ENCODE assay signal across 9 cellular contexts in the genomic region with DNA sequence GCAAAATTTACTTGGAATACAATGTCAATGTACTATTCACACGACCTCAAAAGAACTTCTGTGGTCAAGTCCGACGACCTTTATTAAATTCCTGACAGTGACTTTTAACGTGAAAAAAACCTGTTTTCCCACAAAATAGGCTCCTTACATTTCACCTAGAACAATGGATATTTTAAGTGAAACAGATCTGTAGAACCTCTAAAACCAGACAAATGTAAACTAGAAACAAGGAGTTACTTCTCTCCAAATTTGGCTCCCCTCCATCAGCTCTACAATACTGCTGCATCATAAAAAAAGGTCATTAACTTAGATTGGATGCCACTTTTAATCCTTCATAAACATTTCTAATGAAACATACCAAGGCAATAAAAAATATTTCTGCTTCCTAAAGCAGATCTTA. TPM values are rescaled to one million over a fixed set of nuclear protein-coding genes. Genes with fewer than 3 reads are reported as not detected.
DNase-seq lines count a peak whose midpoint lies in the region; ATAC-seq, FAIRE-seq and TF ChIP-seq lines count a peak whose summit lies in the region.
"Had no signal": no experiment of that assay in that cellular context is flagged by ENCODE, and none has a peak within 500 bp of the region (broad histone marks: within the 10 kb centered on the region; RNA-seq: fewer than 3 reads in every experiment).

No MANE protein-coding gene starts in this region.

- TF ChIP-seq EP300 in H1 (IDR thresholded peaks at IDR 0.05; ENCODE audit: borderline replicate concordance in 1 of 2, low read depth in 2 of 2, low read length in 2 of 2), result no peak

- no peak overlapping the region for H4K91ac ChIP-seq in H1 (replicated peaks; ENCODE audit: insufficient read length, low read length)

- ATAC-seq in psoas muscle, result no peak
- no peak for ATAC-seq in GM21515 (IDR thresholded peaks at IDR 0.05; ENCODE audit: unreplicated experiment)

- no peak overlapping the region for H4K8ac ChIP-seq in H1 (ENCODE audit: extremely low read depth, insufficient read depth, low read length)

- H2AK5ac ChIP-seq in H1 (ENCODE audit: low read depth, low read length), result no peak overlapping the region

- no peak overlapping the region for H2BK5ac ChIP-seq in H1 (ENCODE audit: low read depth, low read length)

- TF ChIP-seq CTCF in GM06990 (IDR thresholded peaks at IDR 0.05; ENCODE audit: insufficient read depth, low read length, poor library complexity, severe bottlenecking) (no peak), H1 (IDR thresholded peaks at IDR 0.05; ENCODE audit: control extremely low read depth in 1 of 3, insufficient read depth in 1 of 3, low read depth in 1 of 3, low read length in 3 of 3) (no peak), psoas muscle (IDR thresholded peaks at IDR 0.05) (no peak), endothelial cell (IDR thresholded peaks at IDR 0.05; ENCODE audit: unreplicated experiment) (no peak)

- H2BK120ac ChIP-seq in H1 (replicated peaks; ENCODE audit: low read depth, low read length), result no peak overlapping the region

- H3K9ac ChIP-seq in NT2/D1 (ENCODE audit: insufficient read length, low read depth), result peak overlapping the region; percentile 50
- no peak overlapping the region for H3K9ac ChIP-seq in H1 (replicated peaks in 1 of 4; ENCODE audit: extremely low read depth in 1 of 4, low read depth in 3 of 4, low read length in 3 of 4)

- no peak overlapping the region for H3K56ac ChIP-seq in H1 (replicated peaks; ENCODE audit: insufficient read length, low read depth, low read length)

- H3K27ac Mint-ChIP-seq in endothelial cell (ENCODE audit: unreplicated experiment), result no peak overlapping the region

- no peak overlapping the region for H2BK12ac ChIP-seq in H1 (ENCODE audit: low read depth, low read length)

- H3K79me1 ChIP-seq in H1 (ENCODE audit: low read depth, low read length), result no peaks in the 10 kb centered on the region; the same call in 1 of the 2 replicates

- no peak for TF ChIP-seq POLR2A in H1 (IDR thresholded peaks at IDR 0.05; ENCODE audit: control extremely low read depth in 1 of 2, low read depth in 2 of 2, low read length in 2 of 2)
- no peak for TF ChIP-seq POLR2A in H54 (IDR thresholded peaks at IDR 0.05; ENCODE audit: low read depth, low read length)

- H2BK15ac ChIP-seq in H1 (ENCODE audit: low read length), result no peak overlapping the region

- intact Hi-C loops in psoas muscle (cut with DNase I), result loop anchor here in 1 of 2 donors (5.0 to 10.0 kb wide), 3 partner anchors 111 to 436 kb away; no protein-coding TSS in a partner anchor

- H3K23me2 ChIP-seq in H1 (ENCODE audit: low read depth, low read length), result peaks cover 5% of the 10 kb centered on the region; the same call in 1 of the 2 replicates

- H3K9me3 Mint-ChIP-seq in endothelial cell (ENCODE audit: unreplicated experiment), result no peaks in the 10 kb centered on the region

- peaks cover 0 to 29% of the 10 kb centered on the region in 2 experiments; a peak in 2 of 4 replicates for H3K79me2 ChIP-seq in H1 (ENCODE audit: control insufficient read depth in 1 of 2, insufficient read depth in 2 of 2, low read length in 2 of 2)

- no peaks in the 10 kb centered on the region for H3K36me3 ChIP-seq in GM06990 (ENCODE audit: control insufficient read depth, insufficient read depth, low read length)
- H3K36me3 ChIP-seq in NT2/D1 (ENCODE audit: insufficient read depth, insufficient read length, low read length), result no peaks in the 10 kb centered on the region
- no peaks in the 10 kb centered on the region for H3K36me3 ChIP-seq in H1 (ENCODE audit: control insufficient read depth in 2 of 4, insufficient read depth in 4 of 4, low read length in 3 of 4)
- H3K36me3 ChIP-seq in psoas muscle (ENCODE audit: insufficient read depth in 1 of 2, low read depth in 1 of 2), result peaks cover 0 to 3% of the 10 kb centered on the region in 2 donors

- H3K18ac ChIP-seq in H1 (ENCODE audit: extremely low read depth, low read length), result no peak overlapping the region

- 89% methylated on average over 4 of the region's 4 CpGs; no CpG with 5 or more reads in 1 of the 2 experiments for WGBS in H1 (ENCODE audit: extremely low coverage in 1 of 2, insufficient coverage in 1 of 2, insufficient read length in 1 of 2, insufficient replicate concordance in 2 of 2, low coverage in 1 of 2, low lambda C conversion rate in 2 of 2, missing lambda C conversion rate in 1 of 2), 2 experiments
- WGBS in psoas muscle, 3 donors, result 16 to 30% (median 21%) methylated on average over 4 of the region's 4 CpGs

- no peak overlapping the region for H3K27ac ChIP-seq in H1 (ENCODE audit: low read depth, low read length)
- H3K27ac ChIP-seq in psoas muscle, result peak overlapping the region; percentile 88

- H4K5ac ChIP-seq in H1 (ENCODE audit: insufficient read length, low read depth, low read length), result no peak overlapping the region

- H3K4me3 ChIP-seq in GM06990 (replicated peaks; ENCODE audit: low read depth, low read length) (peak overlapping the region; percentile 100), NT2/D1 (ENCODE audit: insufficient read length, low read depth) (no peak overlapping the region), H1 (ENCODE audit: extremely low read depth in 1 of 4, insufficient read depth in 2 of 4, low read depth in 3 of 4, low read length in 4 of 4) (peak overlapping the region in 2 of 4 experiments; percentile 70 to 93; a peak in 3 of 8 replicates), psoas muscle (peak overlapping the region; percentile 84)

- H3K4me1 ChIP-seq in NT2/D1 (ENCODE audit: insufficient read depth, insufficient read length), result no peaks in the 10 kb centered on the region
- no peaks in the 10 kb centered on the region; a peak in 1 of 7 replicates for H3K4me1 ChIP-seq in H1 (replicated peaks in 1 of 4; ENCODE audit: control insufficient read depth in 3 of 4, insufficient read depth in 4 of 4, low read length in 3 of 4)
- H3K4me1 ChIP-seq in psoas muscle, result peaks cover 17% of the 10 kb centered on the region

- DNase-seq in GM06990 (ENCODE audit: extremely low read depth, insufficient read length) (no peak), NT2/D1 (ENCODE audit: low read depth, low spot score) (no peak), H1 (ENCODE audit: low read depth in 1 of 2, low spot score in 2 of 2) (no peak), psoas muscle (no peak), endothelial cell (ENCODE audit: low spot score) (no peak), H54 (ENCODE audit: insufficient read length, low spot score) (no peak), NCI-H526 treated with DMSO at 0.1 percent for 48 hours (lab: John Stamatoyannopoulos, UW) (no peak)
- DNase-seq: activated CD4-positive, alpha-beta T cell treated with anti-CD3 and anti-CD28 coated beads for 4 hours had no signal

- peaks cover 12% of the 10 kb centered on the region for H3K4me1 Mint-ChIP-seq in endothelial cell (ENCODE audit: unreplicated experiment)

- H3K4ac ChIP-seq in H1 (replicated peaks; ENCODE audit: insufficient read length, low read depth, low read length), result no peak overlapping the region

- no peak overlapping the region for H2BK20ac ChIP-seq in H1 (ENCODE audit: low read length)

- POLR2A ChIA-PET in H1 (lab: Charles Lee; ENCODE audit: partially characterized antibody), result no interaction called here

- no peaks in the 10 kb centered on the region for H4K20me1 ChIP-seq in H1 (replicated peaks in 1 of 2; ENCODE audit: control insufficient read depth in 1 of 2, insufficient read depth in 2 of 2, low read length in 2 of 2)

- H2AFZ ChIP-seq in H1 (ENCODE audit: low read length), result no peak overlapping the region

- no peak for TF ChIP-seq RAD21 in H1 (IDR thresholded peaks at IDR 0.05 in 1 of 2, conservative IDR thresholded peaks at IDR 0.05 in 1 of 2; ENCODE audit: low read depth in 2 of 2, low read length in 2 of 2)

- no peak for FAIRE-seq in H1 (lab: Jason Lieb, UNC)
- no peak for FAIRE-seq in H54 (lab: Jason Lieb, UNC)

- no peaks in the 10 kb centered on the region for H3K9me3 ChIP-seq in NT2/D1 (ENCODE audit: insufficient read depth, low read length)
- no peaks in the 10 kb centered on the region for H3K9me3 ChIP-seq in H1 (ENCODE audit: insufficient read depth in 2 of 2, low read depth in 1 of 2, low read length in 1 of 2)
- H3K9me3 ChIP-seq in psoas muscle, result no peaks in the 10 kb centered on the region

- no peaks in the 10 kb centered on the region for H3K36me3 Mint-ChIP-seq in endothelial cell (ENCODE audit: low read depth, unreplicated experiment)

- CTCF ChIA-PET in H1 (lab: Charles Lee; ENCODE audit: partially characterized antibody), result interaction anchor here (1.1 to 2.6 kb wide), 2 partner anchors 63 to 165 kb away, joined by 4 to 9 read pairs; no protein-coding TSS in a partner anchor

- H3K27me3 ChIP-seq in GM06990 (replicated peaks; ENCODE audit: control insufficient read depth, insufficient read depth, low read length), result no peaks in the 10 kb centered on the region
- H3K27me3 ChIP-seq in NT2/D1 (ENCODE audit: insufficient read depth, insufficient read length), result no peaks in the 10 kb centered on the region
- H3K27me3 ChIP-seq in H1 (replicated peaks in 1 of 4; ENCODE audit: control insufficient read depth in 3 of 4, extremely low read depth in 1 of 4, insufficient read depth in 3 of 4, low read length in 3 of 4), result no peaks in the 10 kb centered on the region
- no peaks in the 10 kb centered on the region for H3K27me3 ChIP-seq in psoas muscle (ENCODE audit: insufficient read depth in 3 of 3, low read length in 2 of 3)

- H3K23ac ChIP-seq in H1 (ENCODE audit: insufficient read length), result no peak overlapping the region

- H3K14ac ChIP-seq in H1 (ENCODE audit: insufficient read length), result no peak overlapping the region

- no peaks in the 10 kb centered on the region for H3K27me3 Mint-ChIP-seq in endothelial cell (ENCODE audit: unreplicated experiment)

- H3K4me3 Mint-ChIP-seq in endothelial cell (ENCODE audit: unreplicated experiment), result no peak overlapping the region

- peak overlapping the region; percentile 85 to 95; a peak in 3 of 4 replicates for H3K4me2 ChIP-seq in H1 (ENCODE audit: insufficient read depth in 1 of 2, low read depth in 2 of 2, low read length in 2 of 2)

RNA-seq across cellular contexts. Expression of a gene that starts 1.2 kb away (rescaled TPM):
- 11.1 and 11.7 TPM in 2 replicates for total RNA-seq in H1 (2021; fragmentation: NEBNext Ultra II Directional; extraction: Animal tissue kit (Norgen Biotek cat#: 25700))
- polyA plus RNA-seq in H1 (2011; rRNA removed) (3.1 and 3.9 TPM in 2 replicates), psoas muscle (1 to 10 TPM; 3.0 to 3.6 (median 3.4) TPM)
- polyA plus RNA-seq in H1 (2011; cell fraction: cytosol; rRNA removed), result 4.3 TPM
- polyA plus RNA-seq in H1 (2011; cell fraction: nucleus; rRNA removed), result 4.3 TPM
- 3.5 to 6.0 TPM (median 3.9 TPM) in 4 replicates for polyA plus RNA-seq in H1 (2012, experiment 1 of 2)
- polyA plus RNA-seq in H1 (2012, experiment 2 of 2), result 0.47 TPM
- 7.1 TPM for polyA plus RNA-seq in H1 (2013, experiment 1 of 2)
- 6.9 TPM for polyA plus RNA-seq in H1 (2013, experiment 2 of 2)
- polyA minus RNA-seq in H1 (2011; rRNA and poly(A)+ RNA removed), result 7.5 and 11.7 TPM in 2 replicates
- polyA minus RNA-seq in H1 (2011; cell fraction: cytosol; rRNA and poly(A)+ RNA removed), result 6.2 TPM
- polyA minus RNA-seq in H1 (2011; cell fraction: nucleus; rRNA and poly(A)+ RNA removed), result 32.4 TPM
- total RNA-seq in psoas muscle (1 to 10 TPM; 7.6 to 8.8 (median 8.3) TPM), endothelial cell (ENCODE audit: unreplicated experiment) (12.5 TPM)

RNA-seq across cellular contexts. Expression of a gene that starts 9.2 kb away (rescaled TPM):
- total RNA-seq in H1 (2021; fragmentation: NEBNext Ultra II Directional; extraction: Animal tissue kit (Norgen Biotek cat#: 25700)), result 25.8 and 32.8 TPM in 2 replicates
- polyA plus RNA-seq in H1 (2011; rRNA removed) (5.4 and 8.8 TPM in 2 replicates), psoas muscle (10 to 100 TPM in 2 of 3 donors, 1 to 10 TPM in 1; 7.9 to 23.5 (median 10.5) TPM)
- 11.4 TPM for polyA plus RNA-seq in H1 (2011; cell fraction: cytosol; rRNA removed)
- 5.2 TPM for polyA plus RNA-seq in H1 (2011; cell fraction: nucleus; rRNA removed)
- 14.2 to 21.4 TPM (median 17.7 TPM) in 4 replicates for polyA plus RNA-seq in H1 (2012, experiment 1 of 2)
- polyA plus RNA-seq in H1 (2012, experiment 2 of 2), result 0.93 TPM
- 25.8 TPM for polyA plus RNA-seq in H1 (2013, experiment 1 of 2)
- polyA plus RNA-seq in H1 (2013, experiment 2 of 2), result 31.0 TPM
- polyA minus RNA-seq in H1 (2011; rRNA and poly(A)+ RNA removed), result 37.7 and 47.5 TPM in 2 replicates
- 17.6 TPM for polyA minus RNA-seq in H1 (2011; cell fraction: cytosol; rRNA and poly(A)+ RNA removed)
- 24.7 TPM for polyA minus RNA-seq in H1 (2011; cell fraction: nucleus; rRNA and poly(A)+ RNA removed)
- total RNA-seq in psoas muscle (10 to 100 TPM; 24.3 to 32.3 (median 25.6) TPM), endothelial cell (ENCODE audit: unreplicated experiment) (58.0 TPM)
